In the genomic region with DNA sequence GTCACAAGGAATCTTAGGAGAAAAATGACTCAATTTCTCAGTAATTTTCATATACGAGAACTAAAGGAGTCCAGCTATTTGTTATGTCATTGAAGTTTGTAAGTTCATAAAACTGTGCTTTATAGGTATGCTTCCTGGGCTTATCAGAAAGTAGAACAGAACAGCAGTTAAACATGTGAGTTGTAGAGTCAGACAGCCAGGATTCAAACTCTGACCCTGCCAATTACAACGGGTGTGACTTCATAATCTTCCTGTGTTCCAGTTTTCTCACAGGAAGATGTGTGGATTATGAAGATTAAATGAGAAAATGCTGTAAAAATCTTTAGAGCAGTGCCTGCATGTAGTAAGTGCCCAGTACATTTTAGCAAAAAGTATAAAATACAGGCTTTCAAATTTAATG, we compare ENCODE assay signal across 15 cellular contexts. TPM values are rescaled to one million over a fixed set of nuclear protein-coding genes. Genes with fewer than 3 reads are reported as not detected.
DNase-seq lines count a peak whose midpoint lies in the region; ATAC-seq and TF ChIP-seq lines count a peak whose summit lies in the region.
"Had no signal": no experiment of that assay in that cellular context is flagged by ENCODE, and none has a peak within 500 bp of the region (broad histone marks: within the 10 kb centered on the region; RNA-seq: fewer than 3 reads in every experiment).

No MANE protein-coding gene starts in this region.

- DNase-seq in Calu3 = no peak
- DNase-seq in colonic mucosa = peak; percentile 35
- no peak for DNase-seq in WTC11 (ENCODE audit: low spot score)
- no peak for DNase-seq in stimulated activated CD4-positive, alpha-beta T cell treated with anti-CD3 and anti-CD28 coated beads, Interleukin-2, amount 100 ng/mL, for 48 hours
- no peak for DNase-seq in activated naive CD4-positive, alpha-beta T cell treated with Interleukin-2 at 50 U/mL for 16 hours
- DNase-seq: ACHN; BE2C; CD4-positive, alpha-beta memory T cell; DMS53; GF-D8; GM23248 had no signal

- no peaks in the 10 kb centered on the region for H4K20me1 ChIP-seq in OCI-LY1 (ENCODE audit: insufficient read depth, low read length)

- no peak overlapping the region for H3K4me3 ChIP-seq in OCI-LY1 (ENCODE audit: low read depth, low read length, poor library complexity, severe bottlenecking)
- H3K4me3 ChIP-seq in colonic mucosa = no peak overlapping the region
- peak overlapping the region in 1 of 2 donors; percentile 3 for H3K4me3 ChIP-seq in mucosa of rectum (ENCODE audit: low read length in 2 of 2)
- H3K4me3 ChIP-seq: GM23248 had no signal

- TF ChIP-seq CTCF in Calu3 (IDR thresholded peaks at IDR 0.05; ENCODE audit: unreplicated experiment) (no peak), OCI-LY1 (IDR thresholded peaks at IDR 0.05; ENCODE audit: low read length) (no peak), colonic mucosa (IDR thresholded peaks at IDR 0.05) (no peak), WTC11 (IDR thresholded peaks at IDR 0.05) (no peak)

- H2AFZ ChIP-seq in OCI-LY1 (ENCODE audit: low read length) = no peak overlapping the region
- H2AFZ ChIP-seq: GM23248 had no signal

- POLR2A ChIA-PET in WTC11 (lab: Charles Lee) = no interaction called here

- H3K4me1 Mint-ChIP-seq in Calu3 (ENCODE audit: low read depth, unreplicated experiment) (peaks cover 17% of the 10 kb centered on the region), WTC11 (peaks cover 7% of the 10 kb centered on the region; the same call in 1 of the 2 replicates)
- H3K4me1 Mint-ChIP-seq: CD4-positive, alpha-beta memory T cell had no signal

- H3K27ac Mint-ChIP-seq in Calu3 (ENCODE audit: unreplicated experiment) (peak overlapping the region; percentile 48), WTC11 (no peak overlapping the region)
- H3K27ac Mint-ChIP-seq: CD4-positive, alpha-beta memory T cell had no signal

- H3K9me3 Mint-ChIP-seq in Calu3 (ENCODE audit: low read depth, unreplicated experiment) (no peaks in the 10 kb centered on the region), WTC11 (no peaks in the 10 kb centered on the region)
- H3K9me3 Mint-ChIP-seq: CD4-positive, alpha-beta memory T cell had no signal

- BruUV-seq in Calu3 (replicated peaks; lab: Mats Ljungman, UMichigan) = no TSS peak

- no peaks in the 10 kb centered on the region for H3K36me3 ChIP-seq in OCI-LY1 (ENCODE audit: insufficient read depth, low read length)
- H3K36me3 ChIP-seq in colonic mucosa = no peaks in the 10 kb centered on the region
- H3K36me3 ChIP-seq in mucosa of rectum (ENCODE audit: control insufficient read depth in 2 of 2, insufficient read depth in 2 of 2, low read length in 2 of 2) = no peaks in the 10 kb centered on the region
- H3K36me3 ChIP-seq: BE2C had no signal

- H3K4me3 Mint-ChIP-seq in Calu3 (ENCODE audit: low read depth, unreplicated experiment) = peak overlapping the region; percentile 2
- no peak overlapping the region for H3K4me3 Mint-ChIP-seq in WTC11

- H3K4me1 ChIP-seq in OCI-LY1 (ENCODE audit: insufficient read depth, low read length, severe bottlenecking) (peaks cover 19% of the 10 kb centered on the region), colonic mucosa (no peaks in the 10 kb centered on the region), mucosa of rectum (ENCODE audit: control insufficient read depth in 2 of 2, insufficient read depth in 2 of 2, low read length in 2 of 2) (peaks cover 6 to 10% of the 10 kb centered on the region in 2 donors)

- intact Hi-C loops in Calu3 (cut with micrococcal nuclease; ENCODE audit: unreplicated experiment) (no loop called here), colonic mucosa (cut with DNase I) (no loop called here)

- H3K9me3 ChIP-seq in OCI-LY1 (ENCODE audit: low read length) = no peaks in the 10 kb centered on the region
- H3K9me3 ChIP-seq in colonic mucosa = no peaks in the 10 kb centered on the region
- no peaks in the 10 kb centered on the region for H3K9me3 ChIP-seq in mucosa of rectum (ENCODE audit: control insufficient read depth in 2 of 2, low read length in 2 of 2)
- H3K9me3 ChIP-seq: BE2C had no signal

- H3K9ac ChIP-seq in OCI-LY1 (ENCODE audit: low read length) = no peak overlapping the region
- no peak overlapping the region for H3K9ac ChIP-seq in colonic mucosa (ENCODE audit: low read depth in 2 of 2, low read length in 2 of 2)
- no peak overlapping the region for H3K9ac ChIP-seq in mucosa of rectum (ENCODE audit: low read depth in 1 of 2, low read length in 2 of 2)
- H3K9ac ChIP-seq: GM23248 had no signal

- H3K4me2 ChIP-seq in OCI-LY1 (ENCODE audit: low read length) = no peak overlapping the region

- H3K27me3 Mint-ChIP-seq in Calu3 (ENCODE audit: unreplicated experiment) (no peaks in the 10 kb centered on the region), WTC11 (ENCODE audit: low read depth) (no peaks in the 10 kb centered on the region)

- no peaks in the 10 kb centered on the region for H3K79me2 ChIP-seq in OCI-LY1 (ENCODE audit: insufficient read depth, low read length)

- no peaks in the 10 kb centered on the region for H3F3A ChIP-seq in OCI-LY1 (ENCODE audit: insufficient read depth, low read length)

- H3K27ac ChIP-seq in OCI-LY1 (ENCODE audit: low read depth, low read length, poor library complexity, severe bottlenecking) (peak overlapping the region; percentile 30), colonic mucosa (no peak overlapping the region), mucosa of rectum (ENCODE audit: low read depth in 2 of 2, low read length in 2 of 2) (peak overlapping the region; percentile 57 to 66)
- H3K27ac ChIP-seq: C4-2B, GM23248 had no signal

- H3K27me3 ChIP-seq in OCI-LY1 (ENCODE audit: insufficient read depth, low read length) = no peaks in the 10 kb centered on the region
- H3K27me3 ChIP-seq in colonic mucosa = no peaks in the 10 kb centered on the region
- H3K27me3 ChIP-seq in mucosa of rectum (ENCODE audit: control insufficient read depth in 2 of 2, insufficient read depth in 2 of 2, low read length in 2 of 2) = no peaks in the 10 kb centered on the region
- H3K27me3 ChIP-seq: BE2C had no signal

- CTCF ChIA-PET in Calu3 (lab: Charles Lee) (no interaction called here), WTC11 (lab: Charles Lee) (no interaction called here)

- no peak for ATAC-seq in GM18907 (IDR thresholded peaks at IDR 0.05; ENCODE audit: unreplicated experiment)
- no peak for ATAC-seq in WTC11

- H3K9me2 ChIP-seq in OCI-LY1 (ENCODE audit: low read depth, low read length) = no peaks in the 10 kb centered on the region

- H3K36me3 Mint-ChIP-seq in Calu3 (ENCODE audit: insufficient read depth, unreplicated experiment) (peaks cover 10% of the 10 kb centered on the region), WTC11 (no peaks in the 10 kb centered on the region)
- H3K36me3 Mint-ChIP-seq: CD4-positive, alpha-beta memory T cell had no signal

TF ChIP-seq in WTC11, 78 proteins besides CTCF, POLR2A, EP300 and RAD21 (continues in another document):
- TF ChIP-seq, protein P1, sequence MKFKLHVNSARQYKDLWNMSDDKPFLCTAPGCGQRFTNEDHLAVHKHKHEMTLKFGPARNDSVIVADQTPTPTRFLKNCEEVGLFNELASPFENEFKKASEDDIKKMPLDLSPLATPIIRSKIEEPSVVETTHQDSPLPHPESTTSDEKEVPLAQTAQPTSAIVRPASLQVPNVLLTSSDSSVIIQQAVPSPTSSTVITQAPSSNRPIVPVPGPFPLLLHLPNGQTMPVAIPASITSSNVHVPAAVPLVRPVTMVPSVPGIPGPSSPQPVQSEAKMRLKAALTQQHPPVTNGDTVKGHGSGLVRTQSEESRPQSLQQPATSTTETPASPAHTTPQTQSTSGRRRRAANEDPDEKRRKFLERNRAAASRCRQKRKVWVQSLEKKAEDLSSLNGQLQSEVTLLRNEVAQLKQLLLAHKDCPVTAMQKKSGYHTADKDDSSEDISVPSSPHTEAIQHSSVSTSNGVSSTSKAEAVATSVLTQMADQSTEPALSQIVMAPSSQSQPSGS (CRISPR knock-in tag; IDR thresholded peaks at IDR 0.05; ENCODE audit: borderline replicate concordance, low read depth) = no peak
- TF ChIP-seq, protein P2, sequence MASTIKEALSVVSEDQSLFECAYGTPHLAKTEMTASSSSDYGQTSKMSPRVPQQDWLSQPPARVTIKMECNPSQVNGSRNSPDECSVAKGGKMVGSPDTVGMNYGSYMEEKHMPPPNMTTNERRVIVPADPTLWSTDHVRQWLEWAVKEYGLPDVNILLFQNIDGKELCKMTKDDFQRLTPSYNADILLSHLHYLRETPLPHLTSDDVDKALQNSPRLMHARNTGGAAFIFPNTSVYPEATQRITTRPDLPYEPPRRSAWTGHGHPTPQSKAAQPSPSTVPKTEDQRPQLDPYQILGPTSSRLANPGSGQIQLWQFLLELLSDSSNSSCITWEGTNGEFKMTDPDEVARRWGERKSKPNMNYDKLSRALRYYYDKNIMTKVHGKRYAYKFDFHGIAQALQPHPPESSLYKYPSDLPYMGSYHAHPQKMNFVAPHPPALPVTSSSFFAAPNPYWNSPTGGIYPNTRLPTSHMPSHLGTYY (CRISPR knock-in tag; IDR thresholded peaks at IDR 0.05) = no peak
- TF ChIP-seq, protein P3, sequence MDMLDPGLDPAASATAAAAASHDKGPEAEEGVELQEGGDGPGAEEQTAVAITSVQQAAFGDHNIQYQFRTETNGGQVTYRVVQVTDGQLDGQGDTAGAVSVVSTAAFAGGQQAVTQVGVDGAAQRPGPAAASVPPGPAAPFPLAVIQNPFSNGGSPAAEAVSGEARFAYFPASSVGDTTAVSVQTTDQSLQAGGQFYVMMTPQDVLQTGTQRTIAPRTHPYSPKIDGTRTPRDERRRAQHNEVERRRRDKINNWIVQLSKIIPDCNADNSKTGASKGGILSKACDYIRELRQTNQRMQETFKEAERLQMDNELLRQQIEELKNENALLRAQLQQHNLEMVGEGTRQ (CRISPR knock-in tag; IDR thresholded peaks at IDR 0.05) = no peak
- TF ChIP-seq FOXK1 (CRISPR knock-in tag; IDR thresholded peaks at IDR 0.05) (no peak), ZNF416 (CRISPR knock-in tag; IDR thresholded peaks at IDR 0.05) (no peak)

RNA-seq across cellular contexts. Expression of a gene that starts 8.9 kb away (rescaled TPM):
- 1.6 TPM in 2 replicates for total RNA-seq in Calu3 (2022)
- total RNA-seq in colonic mucosa = under 1 TPM; 0.49 to 0.66 TPM
- 4.0 to 4.4 TPM (median 4.2 TPM) in 3 replicates for total RNA-seq in WTC11 (2021)
